ENCODE assay signal across 10 cellular contexts in genomic region chr3:185930393-185931107, GRCh38. TPM values are rescaled to one million over a fixed set of nuclear protein-coding genes. Genes with fewer than 3 reads are reported as not detected.
DNase-seq lines count a peak whose midpoint lies in the region; ATAC-seq and TF ChIP-seq lines count a peak whose summit lies in the region.
"Had no signal": no experiment of that assay in that cellular context is flagged by ENCODE, and none has a peak within 500 bp of the region (broad histone marks: within the 10 kb centered on the region; RNA-seq: fewer than 3 reads in every experiment).

No MANE protein-coding gene starts in this region.

- peak overlapping the region; percentile 0 for H3K4me3 ChIP-seq in cardiac muscle cell
- no peak overlapping the region for H3K4me3 ChIP-seq in hepatocyte
- peak overlapping the region in 2 of 4 donors; percentile 68 to 69 for H3K4me3 ChIP-seq in stomach
- H3K4me3 ChIP-seq: prostate gland had no signal

- in situ Hi-C loops in GM13977 (cut with MboI; ENCODE audit: low pct_unique_long_range_greater_than_20kb, low sequenced_read_pairs, unreplicated experiment) = no loop called here

- DNase-seq in cardiac muscle cell (ENCODE audit: low read depth in 1 of 2, low spot score in 1 of 2) (no peak), Right ventricle myocardium superior (no peak), hepatocyte (ENCODE audit: low spot score) (no peak), stomach (no peak), GM13977 (ENCODE audit: low spot score) (no peak), DMS53 (lab: John Stamatoyannopoulos, UW) (no peak)
- no peak for DNase-seq in activated CD8-positive, alpha-beta T cell treated with anti-CD3 and anti-CD28 coated beads, Interleukin-2, amount 10 ng/mL, durations not matched to agents 7 days and 5 days
- DNase-seq: substantia nigra had no signal

- WGBS in hepatocyte (ENCODE audit: low lambda C conversion rate, missing lambda C conversion rate) = 59% methylated on average over 3 of the region's 3 CpGs
- 29 to 44% (median 35%) methylated on average over 3 of the region's 3 CpGs for WGBS in stomach, 5 donors

- no peak overlapping the region for H2AFZ ChIP-seq in hepatocyte

- peak overlapping the region; percentile 100 for H3K4me3 Mint-ChIP-seq in activated CD8-positive, alpha-beta T cell treated with anti-CD3 and anti-CD28 coated beads, Interleukin-2, amount 10 ng/mL, durations not matched to agents 7 days and 5 days

- CTCF ChIA-PET in activated CD8-positive, alpha-beta T cell treated with anti-CD3 and anti-CD28 coated beads, Interleukin-2, amount 10 ng/mL, durations not matched to agents 7 days and 5 days (lab: Charles Lee) = interaction anchor here (0.6 to 8.9 kb wide), 2 partner anchors 13 to 873 kb away, joined by 4 to 98 read pairs; no protein-coding TSS in a partner anchor

- no peak for TF ChIP-seq EP300 in stomach (IDR thresholded peaks at IDR 0.05)

- no peaks in the 10 kb centered on the region for H3K27me3 ChIP-seq in cardiac muscle cell
- no peaks in the 10 kb centered on the region for H3K27me3 ChIP-seq in hepatocyte
- no peaks in the 10 kb centered on the region for H3K27me3 ChIP-seq in stomach

- no peaks in the 10 kb centered on the region for H3K27me3 Mint-ChIP-seq in activated CD8-positive, alpha-beta T cell treated with anti-CD3 and anti-CD28 coated beads, Interleukin-2, amount 10 ng/mL, durations not matched to agents 7 days and 5 days (ENCODE audit: low read depth)

- peaks cover 84% of the 10 kb centered on the region for H3K4me1 Mint-ChIP-seq in activated CD8-positive, alpha-beta T cell treated with anti-CD3 and anti-CD28 coated beads, Interleukin-2, amount 10 ng/mL, durations not matched to agents 7 days and 5 days (ENCODE audit: low read depth)

- no peaks in the 10 kb centered on the region for H3K9me2 ChIP-seq in hepatocyte (replicated peaks; ENCODE audit: insufficient read depth)

- intact Hi-C loops in Right ventricle myocardium superior (cut with DNase I) (no loop called here), stomach (cut with DNase I; ENCODE audit: low total_unique reads) (no loop called here)

- POLR2A ChIA-PET in activated CD8-positive, alpha-beta T cell treated with anti-CD3 and anti-CD28 coated beads, Interleukin-2, amount 10 ng/mL, durations not matched to agents 7 days and 5 days (lab: Charles Lee) = interaction anchor here (0.7 to 1.2 kb wide), 4 partner anchors 8 to 638 kb away, joined by 3 to 5 read pairs (median 4); partner anchors contain the start of gene SENP2

- H3K27ac ChIP-seq in cardiac muscle cell (peak overlapping the region; percentile 68), hepatocyte (no peak overlapping the region), stomach (peak overlapping the region in 3 of 5 donors; percentile 9 to 33 (median 19))
- H3K27ac ChIP-seq: prostate gland had no signal

- H3K27ac Mint-ChIP-seq in activated CD8-positive, alpha-beta T cell treated with anti-CD3 and anti-CD28 coated beads, Interleukin-2, amount 10 ng/mL, durations not matched to agents 7 days and 5 days = peak overlapping the region; percentile 53

- H3K36me3 Mint-ChIP-seq in activated CD8-positive, alpha-beta T cell treated with anti-CD3 and anti-CD28 coated beads, Interleukin-2, amount 10 ng/mL, durations not matched to agents 7 days and 5 days (ENCODE audit: low read depth) = peaks cover 90% of the 10 kb centered on the region

- ATAC-seq in Right ventricle myocardium superior (ENCODE audit: poor library complexity) (no peak), GM19023 (IDR thresholded peaks at IDR 0.05; ENCODE audit: unreplicated experiment) (no peak)
- ATAC-seq in activated CD8-positive, alpha-beta T cell treated with anti-CD3 and anti-CD28 coated beads, Interleukin-2, amount 10 ng/mL, durations not matched to agents 7 days and 5 days = no peak

- H3K4me1 ChIP-seq in cardiac muscle cell (ENCODE audit: low read depth) (peaks cover 78% of the 10 kb centered on the region), hepatocyte (ENCODE audit: insufficient read depth) (peaks cover 89% of the 10 kb centered on the region), stomach (peaks cover 85 to 100% (median 95%) of the 10 kb centered on the region in 4 donors)

- peaks cover 100% of the 10 kb centered on the region for H3K79me2 ChIP-seq in hepatocyte

- H3K36me3 ChIP-seq in cardiac muscle cell (peaks cover 19% of the 10 kb centered on the region), hepatocyte (replicated peaks; ENCODE audit: insufficient read depth, low read depth) (no peaks in the 10 kb centered on the region), stomach (peaks cover 0 to 21% (median 7%) of the 10 kb centered on the region in 4 donors)

- TF ChIP-seq POLR2A in stomach (IDR thresholded peaks at IDR 0.05) = no peak

- H3K9me3 ChIP-seq in cardiac muscle cell (ENCODE audit: low read depth) = no peaks in the 10 kb centered on the region
- no peaks in the 10 kb centered on the region for H3K9me3 ChIP-seq in hepatocyte (ENCODE audit: low read depth)
- no peaks in the 10 kb centered on the region for H3K9me3 ChIP-seq in stomach
- H3K9me3 ChIP-seq: prostate gland had no signal

- no peaks in the 10 kb centered on the region for H3K9me3 Mint-ChIP-seq in activated CD8-positive, alpha-beta T cell treated with anti-CD3 and anti-CD28 coated beads, Interleukin-2, amount 10 ng/mL, durations not matched to agents 7 days and 5 days (ENCODE audit: insufficient read depth)

- TF ChIP-seq CTCF in cardiac muscle cell (IDR thresholded peaks at IDR 0.05; ENCODE audit: low read depth, low read length) (no peak), hepatocyte (IDR thresholded peaks at IDR 0.05; ENCODE audit: poor library complexity) (no peak), stomach (IDR thresholded peaks at IDR 0.05) (no peak), GM13977 (IDR thresholded peaks at IDR 0.05; ENCODE audit: extremely low read depth, insufficient read depth, missing control alignments) (no peak)

- peak overlapping the region; percentile 93 for H3K4me2 ChIP-seq in hepatocyte

- H4K20me1 ChIP-seq in hepatocyte (ENCODE audit: insufficient read depth, poor library complexity, severe bottlenecking) = peaks cover 100% of the 10 kb centered on the region

RNA-seq across cellular contexts. Expression of gene TRA2B, which starts 7.3 kb away (rescaled TPM):
- total RNA-seq in cardiac muscle cell (227 and 320 TPM in 2 replicates), Right ventricle myocardium superior (41.4 TPM), hepatocyte (129 and 135 TPM in 2 replicates), stomach (100 to 1,000 TPM in 4 of 5 donors, 10 to 100 TPM in 1; 98.1 to 298 (median 208) TPM)
- polyA plus RNA-seq in cardiac muscle cell (106 and 129 TPM in 2 replicates), hepatocyte (93.6 and 113 TPM in 2 replicates), stomach (10 to 100 TPM; 55.8 to 59.6 (median 57.8) TPM)
- total RNA-seq in activated CD8-positive, alpha-beta T cell treated with anti-CD3 and anti-CD28 coated beads, Interleukin-2, amount 10 ng/mL, durations not matched to agents 7 days and 5 days = 100 to 1,000 TPM; 271 to 277 TPM
